Comparison of ENCODE assay signal across 8 cellular contexts in genomic region chr12:24838531-24838950, GRCh38.
DNase-seq lines count a peak whose midpoint lies in the region; ATAC-seq, FAIRE-seq and TF ChIP-seq lines count a peak whose summit lies in the region.

No MANE protein-coding gene starts in this region.

- no peak overlapping the region for H3K9ac ChIP-seq in kidney (ENCODE audit: low read length in 2 of 2)

- peak overlapping the region; percentile 71 for H3K4me3 Mint-ChIP-seq in natural killer cell treated with Interleukin-12 subunit alpha and Interleukin-12 subunit beta and Interleukin-15 and Interleukin-18, amount 100 ng/mL, for 72 hours

- no peaks in the 10 kb centered on the region for H3K9me3 Mint-ChIP-seq in natural killer cell treated with Interleukin-12 subunit alpha and Interleukin-12 subunit beta and Interleukin-15 and Interleukin-18, amount 100 ng/mL, for 72 hours

- intact Hi-C loops in kidney (cut with DNase I): no loop called here

- TF ChIP-seq CTCF in kidney (IDR thresholded peaks at IDR 0.05; ENCODE audit: borderline replicate concordance, extremely low read depth, insufficient read depth): no peak

- H3K4me1 Mint-ChIP-seq in natural killer cell treated with Interleukin-12 subunit alpha and Interleukin-12 subunit beta and Interleukin-15 and Interleukin-18, amount 100 ng/mL, for 72 hours (ENCODE audit: low read depth in 2 of 2): peaks cover 35 to 42% of the 10 kb centered on the region in 2 donors

- H3K27ac ChIP-seq in kidney (ENCODE audit: low read depth in 2 of 2, low read length in 2 of 2): no peak overlapping the region

- FAIRE-seq in kidney (lab: Jason Lieb, UNC): no peak

- H3K36me3 ChIP-seq in kidney (ENCODE audit: control insufficient read depth in 1 of 2, insufficient read depth in 2 of 2, low read length in 2 of 2): no peaks in the 10 kb centered on the region

- peak overlapping the region; percentile 90 to 92 for H3K27ac Mint-ChIP-seq in natural killer cell treated with Interleukin-12 subunit alpha and Interleukin-12 subunit beta and Interleukin-15 and Interleukin-18, amount 100 ng/mL, for 72 hours

- H3K4me3 ChIP-seq in kidney (ENCODE audit: low read length in 2 of 2): no peak overlapping the region

- DNase-seq in COLO829 (ENCODE audit: low spot score): peak; percentile 34
- peak; percentile 100 for DNase-seq in amniotic epithelial cell (ENCODE audit: low read depth)
- DNase-seq in natural killer cell treated with Interleukin-12 subunit alpha and Interleukin-12 subunit beta and Interleukin-15 and Interleukin-18, amount 100 ng/mL, for 72 hours (ENCODE audit: low spot score): peak; percentile 69
- DNase-seq in activated CD4-positive, CD25-positive, alpha-beta regulatory T cell treated with anti-CD3 and anti-CD28 coated beads, Interleukin-2, amount 50 U/mL, for 72 hours: no peak
- DNase-seq in DMS79 (lab: John Stamatoyannopoulos, UW): no peak
- DNase-seq in kidney: no peak

- H3K36me3 Mint-ChIP-seq in natural killer cell treated with Interleukin-12 subunit alpha and Interleukin-12 subunit beta and Interleukin-15 and Interleukin-18, amount 100 ng/mL, for 72 hours: no peaks in the 10 kb centered on the region

- ATAC-seq in GM19467 (IDR thresholded peaks at IDR 0.05; ENCODE audit: unreplicated experiment) (peak; percentile 37), HG03460 (IDR thresholded peaks at IDR 0.05; ENCODE audit: unreplicated experiment) (peak; percentile 47)
- peak; percentile 67 to 74 for ATAC-seq in natural killer cell treated with Interleukin-12 subunit alpha and Interleukin-12 subunit beta and Interleukin-15 and Interleukin-18, amount 100 ng/mL, for 72 hours

- H3K4me1 ChIP-seq in kidney (ENCODE audit: control insufficient read depth in 1 of 2, insufficient read depth in 1 of 2, low read depth in 1 of 2, low read length in 2 of 2): no peaks in the 10 kb centered on the region

- H3K27me3 Mint-ChIP-seq in natural killer cell treated with Interleukin-12 subunit alpha and Interleukin-12 subunit beta and Interleukin-15 and Interleukin-18, amount 100 ng/mL, for 72 hours: peaks cover 0 to 8% of the 10 kb centered on the region in 2 donors

- no peaks in the 10 kb centered on the region for H3K9me3 ChIP-seq in kidney (ENCODE audit: control insufficient read depth in 1 of 2, low read length in 2 of 2)

Comparison
In these comparisons a context has a peak if more than half of its experiments do, and no peak if none do; other contexts are left out.
1. DNase-seq: peak in COLO829 (single experiment), amniotic epithelial cell (single experiment) and natural killer cell treated with Interleukin-12 subunit alpha and Interleukin-12 subunit beta and Interleukin-15 and Interleukin-18, amount 100 ng/mL, for 72 hours (single experiment); none in activated CD4-positive, CD25-positive, alpha-beta regulatory T cell treated with anti-CD3 and anti-CD28 coated beads, Interleukin-2, amount 50 U/mL, for 72 hours (single experiment), DMS79 (single experiment) and kidney (single experiment).
2. Peak in every context shown above with its lines, with median percentiles within 50 percentile points of each other: ATAC-seq.